ENCODE assay signal across 12 cellular contexts in genomic region chr11:130413383-130414106, GRCh38. TPM values are rescaled to one million over a fixed set of nuclear protein-coding genes. Genes with fewer than 3 reads are reported as not detected.
DNase-seq lines count a peak whose midpoint lies in the region; ATAC-seq, FAIRE-seq and TF ChIP-seq lines count a peak whose summit lies in the region.
"Had no signal": no experiment of that assay in that cellular context is flagged by ENCODE, and none has a peak within 500 bp of the region (broad histone marks: within the 10 kb centered on the region; RNA-seq: fewer than 3 reads in every experiment).

No MANE protein-coding gene starts in this region.

- no peak overlapping the region for H3K4me3 Mint-ChIP-seq in activated CD8-positive, alpha-beta memory T cell treated with anti-CD3 and anti-CD28 coated beads, Interleukin-2, amount 10 ng/mL, durations not matched to agents 7 days and 5 days
- H3K4me3 Mint-ChIP-seq: effector memory CD8-positive, alpha-beta T cell; stimulated activated naive CD8-positive, alpha-beta T cell treated with anti-CD3 and anti-CD28 coated beads, Interleukin-15, Interleukin-2, amounts not matched to agents 100 ng/mL and 50 ng/mL, for 24 hours had no signal

- no peak overlapping the region for H3K9ac ChIP-seq in H1 (replicated peaks in 1 of 4; ENCODE audit: extremely low read depth in 1 of 4, low read depth in 3 of 4, low read length in 3 of 4)
- no peak overlapping the region for H3K9ac ChIP-seq in rectal smooth muscle tissue (ENCODE audit: low read length)

- 92% methylated on average over 16 of the region's 16 CpGs; no CpG with 5 or more reads in 1 of the 2 experiments for WGBS in H1 (ENCODE audit: extremely low coverage in 1 of 2, insufficient coverage in 1 of 2, insufficient read length in 1 of 2, insufficient replicate concordance in 2 of 2, low coverage in 1 of 2, low lambda C conversion rate in 2 of 2, missing lambda C conversion rate in 1 of 2), 2 experiments

- no peak overlapping the region for H2BK15ac ChIP-seq in H1 (ENCODE audit: low read length)

- no peaks in the 10 kb centered on the region for H3K36me3 Mint-ChIP-seq in activated CD8-positive, alpha-beta memory T cell treated with anti-CD3 and anti-CD28 coated beads, Interleukin-2, amount 10 ng/mL, durations not matched to agents 7 days and 5 days

- no peak overlapping the region for H3K14ac ChIP-seq in H1 (ENCODE audit: insufficient read length)

- H3K23me2 ChIP-seq in H1 (ENCODE audit: low read depth, low read length): no peaks in the 10 kb centered on the region

- no peak overlapping the region for H3K23ac ChIP-seq in H1 (ENCODE audit: insufficient read length)

- peaks cover 17% of the 10 kb centered on the region for H3K27me3 Mint-ChIP-seq in activated CD8-positive, alpha-beta memory T cell treated with anti-CD3 and anti-CD28 coated beads, Interleukin-2, amount 10 ng/mL, durations not matched to agents 7 days and 5 days

- no peak for ATAC-seq in activated CD8-positive, alpha-beta memory T cell treated with anti-CD3 and anti-CD28 coated beads, Interleukin-2, amount 10 ng/mL, durations not matched to agents 7 days and 5 days
- ATAC-seq: effector memory CD8-positive, alpha-beta T cell had no signal

- H2AK5ac ChIP-seq in H1 (ENCODE audit: low read depth, low read length): no peak overlapping the region

- H2BK5ac ChIP-seq in H1 (ENCODE audit: low read depth, low read length): 0 out of 2 replicates have a peak overlapping the region, but pooled peaks have one; percentile 18

- 0 out of 2 replicates have a peak overlapping the region, but pooled peaks have one; percentile 10 for H2BK12ac ChIP-seq in H1 (ENCODE audit: low read depth, low read length)

- H2BK120ac ChIP-seq in H1 (replicated peaks; ENCODE audit: low read depth, low read length): no peak overlapping the region

- peak; percentile 93 for DNase-seq in EH (ENCODE audit: low read depth)
- peak; percentile 84 for DNase-seq in MG63
- DNase-seq in H1 (ENCODE audit: low read depth in 1 of 2, low spot score in 2 of 2): no peak
- DNase-seq in DMS153 (lab: John Stamatoyannopoulos, UW): no peak
- DNase-seq in AML-193 (lab: John Stamatoyannopoulos, UW): no peak
- no peak for DNase-seq in activated CD8-positive, alpha-beta memory T cell treated with anti-CD3 and anti-CD28 coated beads, Interleukin-2, amount 10 ng/mL, durations not matched to agents 7 days and 5 days
- DNase-seq in WERI-Rb-1: no peak
- DNase-seq: effector memory CD8-positive, alpha-beta T cell; GDM1; spleen had no signal

- no peak overlapping the region for H3K27ac ChIP-seq in H1 (ENCODE audit: low read depth, low read length)
- peak overlapping the region; percentile 33 for H3K27ac ChIP-seq in rectal smooth muscle tissue (ENCODE audit: low read depth, low read length)
- H3K27ac ChIP-seq in WERI-Rb-1: no peak overlapping the region
- H3K27ac ChIP-seq: spleen had no signal

- H3K36me3 ChIP-seq in MG63: no peaks in the 10 kb centered on the region
- H3K36me3 ChIP-seq in H1 (ENCODE audit: control insufficient read depth in 2 of 4, insufficient read depth in 4 of 4, low read length in 3 of 4): 0 out of 8 replicates have a peak, but pooled peaks cover 0 to 4% (median 0%) of the 10 kb centered on the region in 4 experiments
- no peaks in the 10 kb centered on the region for H3K36me3 ChIP-seq in rectal smooth muscle tissue (ENCODE audit: control insufficient read depth, insufficient read depth, low read length)
- no peaks in the 10 kb centered on the region for H3K36me3 ChIP-seq in WERI-Rb-1
- H3K36me3 ChIP-seq: spleen had no signal

- CTCF ChIA-PET in H1 (lab: Charles Lee; ENCODE audit: partially characterized antibody): interaction anchor here (0.6 to 5.9 kb wide), 5 partner anchors 12 to 201 kb away, joined by 3 to 31 read pairs (median 4); partner anchors contain the start of gene ADAMTS8
- CTCF ChIA-PET in activated CD8-positive, alpha-beta memory T cell treated with anti-CD3 and anti-CD28 coated beads, Interleukin-2, amount 10 ng/mL, durations not matched to agents 7 days and 5 days (lab: Charles Lee): interaction anchor here (1.7 kb wide), 1 partner anchor 201 kb away, joined by 6 read pairs; no protein-coding TSS in a partner anchor

- TF ChIP-seq EP300 in H1 (IDR thresholded peaks at IDR 0.05; ENCODE audit: borderline replicate concordance in 1 of 2, low read depth in 2 of 2, low read length in 2 of 2): no peak

- no peaks in the 10 kb centered on the region for H3K79me2 ChIP-seq in H1 (ENCODE audit: control insufficient read depth in 1 of 2, insufficient read depth in 2 of 2, low read length in 2 of 2)

- H4K5ac ChIP-seq in H1 (ENCODE audit: insufficient read length, low read depth, low read length): no peak overlapping the region

- H2AFZ ChIP-seq in H1 (ENCODE audit: low read length): no peak overlapping the region

- no peak for FAIRE-seq in H1 (lab: Jason Lieb, UNC)

- H3K4me2 ChIP-seq in H1 (ENCODE audit: insufficient read depth in 1 of 2, low read depth in 2 of 2, low read length in 2 of 2): no peak overlapping the region

- no peak for TF ChIP-seq RAD21 in H1 (IDR thresholded peaks at IDR 0.05 in 1 of 2, conservative IDR thresholded peaks at IDR 0.05 in 1 of 2; ENCODE audit: low read depth in 2 of 2, low read length in 2 of 2)

- no peak overlapping the region for H3K27ac Mint-ChIP-seq in activated CD8-positive, alpha-beta memory T cell treated with anti-CD3 and anti-CD28 coated beads, Interleukin-2, amount 10 ng/mL, durations not matched to agents 7 days and 5 days
- H3K27ac Mint-ChIP-seq: stimulated activated naive CD8-positive, alpha-beta T cell treated with anti-CD3 and anti-CD28 coated beads, Interleukin-15, Interleukin-2, amounts not matched to agents 100 ng/mL and 50 ng/mL, for 24 hours had no signal

- no peaks in the 10 kb centered on the region for H3K9me3 ChIP-seq in MG63
- H3K9me3 ChIP-seq in H1 (ENCODE audit: insufficient read depth in 2 of 2, low read depth in 1 of 2, low read length in 1 of 2): no peaks in the 10 kb centered on the region
- H3K9me3 ChIP-seq in WERI-Rb-1 (ENCODE audit: severe bottlenecking): no peaks in the 10 kb centered on the region
- H3K9me3 ChIP-seq: spleen had no signal

- H4K8ac ChIP-seq in H1 (ENCODE audit: extremely low read depth, insufficient read depth, low read length): no peak overlapping the region

- no peak overlapping the region for H4K91ac ChIP-seq in H1 (replicated peaks; ENCODE audit: insufficient read length, low read length)

- no peaks in the 10 kb centered on the region for H3K79me1 ChIP-seq in H1 (ENCODE audit: low read depth, low read length)

- no peak overlapping the region for H3K18ac ChIP-seq in H1 (ENCODE audit: extremely low read depth, low read length)

- no peak for TF ChIP-seq CTCF in H1 (IDR thresholded peaks at IDR 0.05; ENCODE audit: control extremely low read depth in 1 of 3, insufficient read depth in 1 of 3, low read depth in 1 of 3, low read length in 3 of 3)
- TF ChIP-seq CTCF in WERI-Rb-1 (IDR thresholded peaks at IDR 0.05; ENCODE audit: low read depth, low read length): no peak

- H3K27me3 ChIP-seq in MG63: no peaks in the 10 kb centered on the region
- no peaks in the 10 kb centered on the region for H3K27me3 ChIP-seq in H1 (replicated peaks in 1 of 4; ENCODE audit: control insufficient read depth in 3 of 4, extremely low read depth in 1 of 4, insufficient read depth in 3 of 4, low read length in 3 of 4)
- H3K27me3 ChIP-seq in rectal smooth muscle tissue (ENCODE audit: control insufficient read depth, insufficient read depth, low read length): no peaks in the 10 kb centered on the region
- no peaks in the 10 kb centered on the region for H3K27me3 ChIP-seq in WERI-Rb-1 (ENCODE audit: insufficient read depth, low read depth, severe bottlenecking)

- H3K4ac ChIP-seq in H1 (replicated peaks; ENCODE audit: insufficient read length, low read depth, low read length): no peak overlapping the region

- POLR2A ChIA-PET in H1 (lab: Charles Lee; ENCODE audit: partially characterized antibody): no interaction called here

- no peaks in the 10 kb centered on the region for H3K4me1 Mint-ChIP-seq in activated CD8-positive, alpha-beta memory T cell treated with anti-CD3 and anti-CD28 coated beads, Interleukin-2, amount 10 ng/mL, durations not matched to agents 7 days and 5 days

- H4K20me1 ChIP-seq in H1 (replicated peaks in 1 of 2; ENCODE audit: control insufficient read depth in 1 of 2, insufficient read depth in 2 of 2, low read length in 2 of 2): no peaks in the 10 kb centered on the region

- no peak for TF ChIP-seq POLR2A in H1 (IDR thresholded peaks at IDR 0.05; ENCODE audit: control extremely low read depth in 1 of 2, low read depth in 2 of 2, low read length in 2 of 2)

- no peak overlapping the region for H2BK20ac ChIP-seq in H1 (ENCODE audit: low read length)

- H3K4me3 ChIP-seq in MG63 (no peak overlapping the region), H1 (ENCODE audit: extremely low read depth in 1 of 4, insufficient read depth in 2 of 4, low read depth in 3 of 4, low read length in 4 of 4) (no peak overlapping the region), rectal smooth muscle tissue (ENCODE audit: low read length) (no peak overlapping the region), WERI-Rb-1 (ENCODE audit: low read depth, low read length) (no peak overlapping the region)
- H3K4me3 ChIP-seq: spleen had no signal

- H3K4me1 ChIP-seq in H1 (replicated peaks in 1 of 4; ENCODE audit: control insufficient read depth in 3 of 4, insufficient read depth in 4 of 4, low read length in 3 of 4): no peaks in the 10 kb centered on the region; a peak in 1 of 7 replicates
- peaks cover 15% of the 10 kb centered on the region for H3K4me1 ChIP-seq in rectal smooth muscle tissue (ENCODE audit: control insufficient read depth, insufficient read depth, low read length)

- H3K56ac ChIP-seq in H1 (replicated peaks; ENCODE audit: insufficient read length, low read depth, low read length): no peak overlapping the region

- H3K9me3 Mint-ChIP-seq in activated CD8-positive, alpha-beta memory T cell treated with anti-CD3 and anti-CD28 coated beads, Interleukin-2, amount 10 ng/mL, durations not matched to agents 7 days and 5 days (ENCODE audit: low read depth): no peaks in the 10 kb centered on the region
- H3K9me3 Mint-ChIP-seq: effector memory CD8-positive, alpha-beta T cell; stimulated activated naive CD8-positive, alpha-beta T cell treated with anti-CD3 and anti-CD28 coated beads, Interleukin-15, Interleukin-2, amounts not matched to agents 100 ng/mL and 50 ng/mL, for 24 hours had no signal

RNA-seq across cellular contexts. Expression of gene ADAMTS8, which starts 14.9 kb away (rescaled TPM):
- 2.6 and 3.5 TPM in 2 replicates for total RNA-seq in MG63 (2014; rRNA removed; shearing (Covaris generic); ENCODE audit: low replicate concordance)
- 15.5 and 16.6 TPM in 2 replicates for total RNA-seq in H1 (2021; fragmentation: NEBNext Ultra II Directional; extraction: Animal tissue kit (Norgen Biotek cat#: 25700))
- polyA plus RNA-seq in H1 (2011; rRNA removed): 9.3 and 11.1 TPM in 2 replicates
- 10.5 TPM for polyA plus RNA-seq in H1 (2011; cell fraction: cytosol; rRNA removed)
- polyA plus RNA-seq in H1 (2011; cell fraction: nucleus; rRNA removed): 13.6 TPM
- 11.6 to 13.7 TPM (median 13.3 TPM) in 4 replicates for polyA plus RNA-seq in H1 (2012, experiment 1 of 2)
- 15.3 TPM for polyA plus RNA-seq in H1 (2012, experiment 2 of 2)
- 14.9 TPM for polyA plus RNA-seq in H1 (2013, experiment 1 of 2)
- polyA plus RNA-seq in H1 (2013, experiment 2 of 2): 14.2 TPM
- polyA minus RNA-seq in H1 (2011; rRNA and poly(A)+ RNA removed): 8.3 and 9.9 TPM in 2 replicates
- polyA minus RNA-seq in H1 (2011; cell fraction: cytosol; rRNA and poly(A)+ RNA removed): 10.7 TPM
- polyA minus RNA-seq in H1 (2011; cell fraction: nucleus; rRNA and poly(A)+ RNA removed): 5.7 TPM
- not detected for total RNA-seq in activated CD8-positive, alpha-beta memory T cell treated with anti-CD3 and anti-CD28 coated beads, Interleukin-2, amount 10 ng/mL, durations not matched to agents 7 days and 5 days

RNA-seq across cellular contexts. Expression of gene ADAMTS15, which starts 34.9 kb away (rescaled TPM):
- 1.2 and 2.1 TPM in 2 replicates for total RNA-seq in MG63 (2014; rRNA removed; shearing (Covaris generic); ENCODE audit: low replicate concordance)
- 4.7 and 4.9 TPM in 2 replicates for total RNA-seq in H1 (2021; fragmentation: NEBNext Ultra II Directional; extraction: Animal tissue kit (Norgen Biotek cat#: 25700))
- 1.7 and 2.3 TPM in 2 replicates for polyA plus RNA-seq in H1 (2011; rRNA removed)
- 1.4 TPM for polyA plus RNA-seq in H1 (2011; cell fraction: cytosol; rRNA removed)
- 3.5 TPM for polyA plus RNA-seq in H1 (2011; cell fraction: nucleus; rRNA removed)
- polyA plus RNA-seq in H1 (2012, experiment 1 of 2): 1.7 to 2.6 TPM (median 2.4 TPM) in 4 replicates
- polyA plus RNA-seq in H1 (2012, experiment 2 of 2): 2.0 TPM
- 5.1 TPM for polyA plus RNA-seq in H1 (2013, experiment 1 of 2)
- polyA plus RNA-seq in H1 (2013, experiment 2 of 2): 4.3 TPM
- 3.4 and 3.8 TPM in 2 replicates for polyA minus RNA-seq in H1 (2011; rRNA and poly(A)+ RNA removed)
- polyA minus RNA-seq in H1 (2011; cell fraction: cytosol; rRNA and poly(A)+ RNA removed): 2.5 TPM
- polyA minus RNA-seq in H1 (2011; cell fraction: nucleus; rRNA and poly(A)+ RNA removed): 2.1 TPM
- total RNA-seq in activated CD8-positive, alpha-beta memory T cell treated with anti-CD3 and anti-CD28 coated beads, Interleukin-2, amount 10 ng/mL, durations not matched to agents 7 days and 5 days: not detected

Comparison
In these comparisons a context has a peak if more than half of its experiments do, and no peak if none do; other contexts are left out.
1. DNase-seq: peak in EH (single experiment) and MG63 (single experiment); none in H1 (0 of 2), DMS153 (single experiment), AML-193 (0 of 2), activated CD8-positive, alpha-beta memory T cell treated with anti-CD3 and anti-CD28 coated beads, Interleukin-2, amount 10 ng/mL, durations not matched to agents 7 days and 5 days (single experiment) and WERI-Rb-1 (single experiment).